ENCODE assay signal across 21 cellular contexts in the genomic region with DNA sequence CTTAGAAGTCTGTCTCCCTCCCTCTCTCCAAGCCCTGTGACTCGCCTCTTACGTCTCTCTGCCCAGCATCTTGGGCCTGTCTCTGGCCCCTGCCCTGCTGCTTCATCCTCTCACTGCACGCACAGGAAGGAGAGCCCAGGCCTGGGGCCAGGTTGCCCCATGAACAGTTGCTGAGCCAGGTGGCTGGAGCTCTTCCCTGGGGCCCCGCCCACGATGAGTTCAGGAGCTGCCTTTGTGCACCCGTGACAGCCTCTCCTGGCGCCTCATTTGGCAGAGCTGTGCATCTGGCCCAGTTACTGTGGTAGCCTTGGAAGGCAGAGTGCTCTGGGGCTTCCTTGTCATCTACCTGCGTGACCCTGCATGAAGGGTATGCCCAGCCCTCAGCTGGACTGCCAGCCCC. TPM values are rescaled to one million over a fixed set of nuclear protein-coding genes. Genes with fewer than 3 reads are reported as not detected.
A peak's percentile ranks its signal among the peaks of the same experiment; 100 is the strongest.
DNase-seq lines count a peak whose midpoint lies in the region; ATAC-seq and TF ChIP-seq lines count a peak whose summit lies in the region.
"Had no signal": no experiment of that assay in that cellular context is flagged by ENCODE, and none has a peak within 500 bp of the region (broad histone marks: within the 10 kb centered on the region; RNA-seq: fewer than 3 reads in every experiment).

No MANE protein-coding gene starts in this region.

- H3K36me3 ChIP-seq in parathyroid adenoma (ENCODE audit: control insufficient read depth, insufficient read depth, low read length) (no peaks in the 10 kb centered on the region), sigmoid colon (no peaks in the 10 kb centered on the region), smooth muscle cell (ENCODE audit: low read depth) (no peaks in the 10 kb centered on the region)
- no peaks in the 10 kb centered on the region for H3K36me3 ChIP-seq in naive thymus-derived CD4-positive, alpha-beta T cell (ENCODE audit: control insufficient read depth in 2 of 3, insufficient read depth in 3 of 3, low read length in 3 of 3)

- H3K4me1 ChIP-seq in parathyroid adenoma (peaks cover 3% of the 10 kb centered on the region), sigmoid colon (peaks cover 0 to 11% (median 9%) of the 10 kb centered on the region in 4 donors), smooth muscle cell (ENCODE audit: low read depth) (no peaks in the 10 kb centered on the region)
- peaks cover 0 to 4% of the 10 kb centered on the region in 2 donors for H3K4me1 ChIP-seq in naive thymus-derived CD4-positive, alpha-beta T cell (ENCODE audit: control insufficient read depth in 2 of 2, insufficient read depth in 2 of 2, low read length in 2 of 2)

- no peak overlapping the region for H3K27ac Mint-ChIP-seq in naive thymus-derived CD4-positive, alpha-beta T cell
- H3K27ac Mint-ChIP-seq: activated CD4-positive, alpha-beta memory T cell treated with anti-CD3 and anti-CD28 coated beads for 36 hours; activated T-helper 1 cell treated with anti-CD3 and anti-CD28 coated beads, Interleukin-12 subunit alpha, Interleukin-12 subunit beta, Interleukin-2, Interleukin-4 antibody, amounts not matched to agents 30 ng/mL and 10 ng/mL and 1 ng/mL, durations not matched to agents 14 hours and 24 hours and 36 hours; CD8-positive, alpha-beta T cell had no signal

- WGBS in sigmoid colon, 2 donors, result 30 to 60% methylated on average over 8 of the region's 8 CpGs
- WGBS in smooth muscle cell (ENCODE audit: low lambda C conversion rate), result 78% methylated on average over 7 of the region's 8 CpGs

- peaks cover 27 to 61% (median 53%) of the 10 kb centered on the region in 5 donors for H3K27me3 Mint-ChIP-seq in naive thymus-derived CD4-positive, alpha-beta T cell

- H3K4me3 ChIP-seq in parathyroid adenoma (ENCODE audit: low read depth, low read length), result no peak overlapping the region
- H3K4me3 ChIP-seq in sigmoid colon, result no peak overlapping the region
- H3K4me3 ChIP-seq in naive thymus-derived CD4-positive, alpha-beta T cell (ENCODE audit: low read length), result no peak overlapping the region
- no peak overlapping the region for H3K4me3 ChIP-seq in smooth muscle cell
- H3K4me3 ChIP-seq: coronary artery, mucosa of descending colon had no signal

- no peak for ATAC-seq in naive thymus-derived CD4-positive, alpha-beta T cell
- ATAC-seq: CD8-positive, alpha-beta T cell; HCT116; mucosa of descending colon had no signal

- H3K9ac ChIP-seq in parathyroid adenoma, result no peak overlapping the region
- H3K9ac ChIP-seq in smooth muscle cell (ENCODE audit: low read depth), result no peak overlapping the region

- no peak for TF ChIP-seq POLR2A in sigmoid colon (IDR thresholded peaks at IDR 0.05)

- H2AFZ ChIP-seq in parathyroid adenoma (peak overlapping the region; percentile 23), smooth muscle cell (ENCODE audit: low read depth) (no peak overlapping the region)

- H3K27ac ChIP-seq in parathyroid adenoma (no peak overlapping the region), sigmoid colon (no peak overlapping the region), smooth muscle cell (ENCODE audit: low read depth) (no peak overlapping the region)
- no peak overlapping the region for H3K27ac ChIP-seq in naive thymus-derived CD4-positive, alpha-beta T cell (ENCODE audit: low read depth, low read length)
- H3K27ac ChIP-seq: coronary artery had no signal

- no peak for TF ChIP-seq EP300 in sigmoid colon (IDR thresholded peaks at IDR 0.05)

- no peak for TF ChIP-seq CTCF in parathyroid adenoma (IDR thresholded peaks at IDR 0.05)
- TF ChIP-seq CTCF in sigmoid colon (IDR thresholded peaks at IDR 0.05), result no peak
- TF ChIP-seq CTCF in smooth muscle cell (IDR thresholded peaks at IDR 0.05; ENCODE audit: borderline replicate concordance, insufficient read depth, poor library complexity, severe bottlenecking), result no peak

- H3K9me3 Mint-ChIP-seq in naive thymus-derived CD4-positive, alpha-beta T cell, result peaks cover 0 to 1% (median 0%) of the 10 kb centered on the region in 11 donors
- H3K9me3 Mint-ChIP-seq: activated CD4-positive, alpha-beta memory T cell treated with anti-CD3 and anti-CD28 coated beads for 36 hours; activated T-helper 1 cell treated with anti-CD3 and anti-CD28 coated beads, Interleukin-12 subunit alpha, Interleukin-12 subunit beta, Interleukin-2, Interleukin-4 antibody, amounts not matched to agents 30 ng/mL and 10 ng/mL and 1 ng/mL, durations not matched to agents 14 hours and 24 hours and 36 hours; CD8-positive, alpha-beta T cell had no signal

- H4K20me1 ChIP-seq in smooth muscle cell (ENCODE audit: low read depth), result no peaks in the 10 kb centered on the region

- peak; percentile 13 for DNase-seq in NCI-H146 (lab: John Stamatoyannopoulos, UW)
- no peak for DNase-seq in NCI-H146 treated with DMSO at 0.1 percent for 48 hours (lab: John Stamatoyannopoulos, UW; ENCODE audit: unreplicated experiment)
- DNase-seq in NCI-H2171 (lab: John Stamatoyannopoulos, UW), result peak; percentile 95
- DNase-seq in cerebellar nuclear complex (lab: John Stamatoyannopoulos, UW), result peak; percentile 72 to 92
- DNase-seq in sigmoid colon, result no peak
- no peak for DNase-seq in naive thymus-derived CD4-positive, alpha-beta T cell
- no peak for DNase-seq in smooth muscle cell (lab: John Stamatoyannopoulos, UW; ENCODE audit: unreplicated experiment)
- DNase-seq: 8988T; activated CD4-positive, alpha-beta memory T cell treated with anti-CD3 and anti-CD28 coated beads for 36 hours; CD8-positive, alpha-beta T cell; erythroblast; IMR-90; kidney glomerular epithelial cell; mucosa of descending colon; NCI-H1092; NK-92 treated with Interleukin-12 subunit alpha and Interleukin-12 subunit beta, amount 100 ng/mL, for 24 hours had no signal

- H3F3A ChIP-seq in smooth muscle cell (ENCODE audit: low read depth), result no peaks in the 10 kb centered on the region

- intact Hi-C loops in sigmoid colon (cut with DNase I), result no loop called here
- intact Hi-C loops in naive thymus-derived CD4-positive, alpha-beta T cell (cut with micrococcal nuclease), result no loop called here

- H3K79me2 ChIP-seq in parathyroid adenoma (no peaks in the 10 kb centered on the region), smooth muscle cell (ENCODE audit: low read depth) (no peaks in the 10 kb centered on the region)

- CTCF ChIA-PET in naive thymus-derived CD4-positive, alpha-beta T cell (lab: Charles Lee), result interaction anchor here (0.6 kb wide), 1 partner anchor 15 kb away, joined by 3 read pairs; no protein-coding TSS in a partner anchor

- H3K36me3 Mint-ChIP-seq in naive thymus-derived CD4-positive, alpha-beta T cell, result peaks cover 0 to 4% (median 0%) of the 10 kb centered on the region in 5 donors
- H3K36me3 Mint-ChIP-seq: activated CD4-positive, alpha-beta memory T cell treated with anti-CD3 and anti-CD28 coated beads for 36 hours; CD8-positive, alpha-beta T cell had no signal

- H3K4me1 Mint-ChIP-seq in naive thymus-derived CD4-positive, alpha-beta T cell, result peaks cover 0 to 6% (median 0%) of the 10 kb centered on the region in 7 donors

- H3K27me3 ChIP-seq in parathyroid adenoma (ENCODE audit: control insufficient read depth, insufficient read depth, low read length) (no peaks in the 10 kb centered on the region), sigmoid colon (peaks cover 6 to 88% (median 36%) of the 10 kb centered on the region in 3 donors), smooth muscle cell (ENCODE audit: low read depth) (peaks cover 41% of the 10 kb centered on the region)
- H3K27me3 ChIP-seq in naive thymus-derived CD4-positive, alpha-beta T cell (ENCODE audit: control insufficient read depth in 2 of 2, insufficient read depth in 2 of 2, low read length in 2 of 2), result no peaks in the 10 kb centered on the region

- POLR2A ChIA-PET in naive thymus-derived CD4-positive, alpha-beta T cell (lab: Charles Lee), result no interaction called here

- H3K4me2 ChIP-seq in parathyroid adenoma (ENCODE audit: low read length) (no peak overlapping the region), smooth muscle cell (no peak overlapping the region)

- H3K9me3 ChIP-seq in parathyroid adenoma (ENCODE audit: control insufficient read depth, low read length) (no peaks in the 10 kb centered on the region), sigmoid colon (no peaks in the 10 kb centered on the region), smooth muscle cell (replicated peaks; ENCODE audit: low read depth) (no peaks in the 10 kb centered on the region)
- no peaks in the 10 kb centered on the region for H3K9me3 ChIP-seq in naive thymus-derived CD4-positive, alpha-beta T cell (ENCODE audit: control insufficient read depth in 2 of 3, low read length in 3 of 3)
- H3K9me3 ChIP-seq: mucosa of descending colon had no signal

- peak overlapping the region in 1 of 10 donors; percentile 34 for H3K4me3 Mint-ChIP-seq in naive thymus-derived CD4-positive, alpha-beta T cell
- H3K4me3 Mint-ChIP-seq: activated CD4-positive, alpha-beta memory T cell treated with anti-CD3 and anti-CD28 coated beads for 36 hours; activated T-helper 1 cell treated with anti-CD3 and anti-CD28 coated beads, Interleukin-12 subunit alpha, Interleukin-12 subunit beta, Interleukin-2, Interleukin-4 antibody, amounts not matched to agents 30 ng/mL and 10 ng/mL and 1 ng/mL, durations not matched to agents 14 hours and 24 hours and 36 hours; CD8-positive, alpha-beta T cell had no signal

RNA-seq across cellular contexts. Expression of gene SLC52A3, which starts 44.5 kb away (rescaled TPM):
- total RNA-seq in sigmoid colon (under 1 TPM in 2 of 4 donors, not detected in 2; 0.16 to 0.36 TPM), smooth muscle cell (0.09 and 0.36 TPM in 2 replicates)
- polyA plus RNA-seq in sigmoid colon (10 to 100 TPM in 1 of 3 donors, 1 to 10 TPM in 2; 3.0 to 15.1 (median 5.3) TPM), smooth muscle cell (0.37 TPM in 1 of 2 replicates, not detected in the other)
- not detected for total RNA-seq in naive thymus-derived CD4-positive, alpha-beta T cell
- not detected for polyA plus RNA-seq in naive thymus-derived CD4-positive, alpha-beta T cell
- total RNA-seq: activated CD4-positive, alpha-beta memory T cell treated with anti-CD3 and anti-CD28 coated beads for 36 hours; activated T-helper 1 cell treated with anti-CD3 and anti-CD28 coated beads, Interleukin-12 subunit alpha, Interleukin-12 subunit beta, Interleukin-2, Interleukin-4 antibody, amounts not matched to agents 30 ng/mL and 10 ng/mL and 1 ng/mL, durations not matched to agents 14 hours and 24 hours and 36 hours; CD8-positive, alpha-beta T cell; IMR-90; osteocyte had no signal
- polyA plus RNA-seq: IMR-90 had no signal

RNA-seq across cellular contexts. Expression of gene SCRT2, which starts 48.2 kb away (rescaled TPM):
- not detected for total RNA-seq in sigmoid colon
- not detected for polyA plus RNA-seq in sigmoid colon
- not detected for total RNA-seq in naive thymus-derived CD4-positive, alpha-beta T cell
- not detected for polyA plus RNA-seq in naive thymus-derived CD4-positive, alpha-beta T cell
- total RNA-seq in smooth muscle cell, result not detected in 2 replicates
- not detected in 2 replicates for polyA plus RNA-seq in smooth muscle cell
- total RNA-seq: activated CD4-positive, alpha-beta memory T cell treated with anti-CD3 and anti-CD28 coated beads for 36 hours; activated T-helper 1 cell treated with anti-CD3 and anti-CD28 coated beads, Interleukin-12 subunit alpha, Interleukin-12 subunit beta, Interleukin-2, Interleukin-4 antibody, amounts not matched to agents 30 ng/mL and 10 ng/mL and 1 ng/mL, durations not matched to agents 14 hours and 24 hours and 36 hours; CD8-positive, alpha-beta T cell; IMR-90; mucosa of descending colon; osteocyte had no signal
- polyA plus RNA-seq: IMR-90 had no signal

Comparison
In these comparisons a context has a peak if more than half of its experiments do, and no peak if none do; other contexts are left out.
1. DNase-seq: peak in NCI-H146 (single experiment), NCI-H2171 (single experiment) and cerebellar nuclear complex (2 of 2); none in NCI-H146 treated with DMSO at 0.1 percent for 48 hours (single experiment), sigmoid colon (single experiment), naive thymus-derived CD4-positive, alpha-beta T cell (0 of 9) and smooth muscle cell (single experiment).